Comparison of ENCODE assay signal across 2 cellular contexts in genomic region chr1:31531177-31532000, GRCh38.
TF ChIP-seq lines count a peak whose summit lies in the region.

No MANE protein-coding gene starts in this region.

TF ChIP-seq in IMR-90, 13 proteins besides CTCF, POLR2A, EP300 and RAD21:
- TF ChIP-seq BHLHE40 (IDR thresholded peaks at IDR 0.05; ENCODE audit: low read depth, low read length) (no peak), RFX5 (IDR thresholded peaks at IDR 0.05; ENCODE audit: low read depth, low read length) (no peak), MXI1 (IDR thresholded peaks at IDR 0.05; ENCODE audit: borderline replicate concordance, low read depth, low read length) (no peak), MAFK (IDR thresholded peaks at IDR 0.05; ENCODE audit: low read depth, low read length) (no peak), NFE2L2 (IDR thresholded peaks at IDR 0.05; ENCODE audit: low read depth, low read length) (no peak), RCOR1 (IDR thresholded peaks at IDR 0.05; ENCODE audit: insufficient replicate concordance, low read length) (no peak), CHD1 (IDR thresholded peaks at IDR 0.05; ENCODE audit: low read depth, low read length) (no peak), ELK1 (IDR thresholded peaks at IDR 0.05; ENCODE audit: borderline replicate concordance, low read depth, low read length) (no peak), SMC3 (IDR thresholded peaks at IDR 0.05; ENCODE audit: low read depth, low read length) (no peak), USF2 (IDR thresholded peaks at IDR 0.05; ENCODE audit: low read depth, low read length) (no peak), MAZ (IDR thresholded peaks at IDR 0.05; ENCODE audit: borderline replicate concordance, low read depth, low read length) (no peak), FOS (IDR thresholded peaks at IDR 0.05; ENCODE audit: low read depth, low read length) (no peak), CEBPB (IDR thresholded peaks at IDR 0.05; ENCODE audit: low read depth, low read length) (no peak)

TF ChIP-seq in HEK293T, 16 proteins besides CTCF, POLR2A, EP300 and RAD21:
- no peak for TF ChIP-seq SUZ12 (IDR thresholded peaks at IDR 0.05)
- no peak for TF ChIP-seq LEF1 (IDR thresholded peaks at IDR 0.05; ENCODE audit: borderline replicate concordance)
- TF ChIP-seq FOXK2 (IDR thresholded peaks at IDR 0.05): no peak
- TF ChIP-seq CTBP1 (IDR thresholded peaks at IDR 0.05; ENCODE audit: borderline replicate concordance): no peak
- TF ChIP-seq HDGF (IDR thresholded peaks at IDR 0.05; ENCODE audit: borderline replicate concordance): no peak
- no peak for TF ChIP-seq ELF4 (IDR thresholded peaks at IDR 0.05)
- TF ChIP-seq ARNT (IDR thresholded peaks at IDR 0.05): no peak
- no peak for TF ChIP-seq FOXA1 (IDR thresholded peaks at IDR 0.05)
- no peak for TF ChIP-seq FOXM1 (IDR thresholded peaks at IDR 0.05; ENCODE audit: borderline replicate concordance)
- TF ChIP-seq PKNOX1 (IDR thresholded peaks at IDR 0.05): no peak
- no peak for TF ChIP-seq SP1 (IDR thresholded peaks at IDR 0.05)
- no peak for TF ChIP-seq BHLHE40 (IDR thresholded peaks at IDR 0.05; ENCODE audit: borderline replicate concordance)
- TF ChIP-seq NFRKB (IDR thresholded peaks at IDR 0.05): no peak
- no peak for TF ChIP-seq TARDBP (IDR thresholded peaks at IDR 0.05)
- TF ChIP-seq L3MBTL2 (conservative IDR thresholded peaks at IDR 0.05): no peak
- TF ChIP-seq ZNF384 (IDR thresholded peaks at IDR 0.05): no peak
